ENCODE assay signal across 11 cellular contexts in the genomic region with DNA sequence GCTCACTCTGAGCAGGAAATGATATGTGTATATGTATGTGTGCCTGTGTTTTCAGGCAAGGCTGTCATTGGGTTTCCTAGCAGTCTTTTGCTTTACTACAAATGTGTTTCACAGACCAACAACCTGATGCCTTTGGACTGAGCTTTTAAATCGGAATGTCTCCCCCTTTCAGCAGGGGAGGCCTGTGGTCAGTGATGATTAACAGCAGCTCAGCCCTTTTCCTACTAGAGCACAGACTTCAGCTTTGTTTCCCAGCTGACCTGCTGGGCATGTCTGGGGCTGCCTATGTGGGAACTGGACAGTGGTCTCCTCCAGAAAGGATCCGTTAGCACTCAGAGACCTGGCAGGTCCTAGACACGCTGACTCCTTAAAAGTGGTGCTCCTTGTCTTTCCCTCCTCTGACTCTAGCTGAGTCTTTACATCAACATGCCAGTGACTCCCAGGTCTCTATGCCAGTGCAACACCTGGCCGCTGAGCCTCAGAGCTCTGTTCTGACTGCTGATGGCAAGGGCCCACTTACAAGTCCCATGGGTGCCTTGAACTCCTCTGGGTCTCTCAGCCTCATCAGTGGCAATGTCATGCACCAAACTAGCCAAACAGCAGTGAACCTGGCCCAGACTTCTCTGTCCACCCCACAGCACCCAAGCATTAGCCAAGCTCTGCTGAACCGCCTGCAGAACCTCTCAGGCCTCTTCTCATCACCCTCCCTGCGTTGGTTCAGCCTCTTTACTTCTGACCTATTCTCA. TPM values are rescaled to one million over a fixed set of nuclear protein-coding genes. Genes with fewer than 3 reads are reported as not detected.
DNase-seq lines count a peak whose midpoint lies in the region; ATAC-seq, FAIRE-seq and TF ChIP-seq lines count a peak whose summit lies in the region.
"Had no signal": no experiment of that assay in that cellular context is flagged by ENCODE, and none has a peak within 500 bp of the region (broad histone marks: within the 10 kb centered on the region; RNA-seq: fewer than 3 reads in every experiment).

No MANE protein-coding gene starts in this region.

- peaks cover 98% of the 10 kb centered on the region for H3K79me2 ChIP-seq in astrocyte (ENCODE audit: insufficient read depth, low read length)

- FAIRE-seq in astrocyte (lab: Jason Lieb, UNC), result peak; percentile 76
- FAIRE-seq: pancreas had no signal

- no peak overlapping the region for H2AFZ ChIP-seq in astrocyte (ENCODE audit: low read depth, low read length)

- intact Hi-C loops in left colon (cut with DNase I, micrococcal nuclease), result no loop called here

- H3K9me3 ChIP-seq in astrocyte (ENCODE audit: insufficient read depth, low read depth, low read length) (no peaks in the 10 kb centered on the region), subcutaneous abdominal adipose tissue (ENCODE audit: control insufficient read depth in 5 of 5, low read length in 5 of 5) (no peaks in the 10 kb centered on the region)
- H3K9me3 ChIP-seq: pancreas had no signal

- H3K9me3 Mint-ChIP-seq in activated naive CD4-positive, alpha-beta T cell treated with anti-CD3 and anti-CD28 coated beads, Interleukin-2, amount 50 U/mL, for 24 hours, result no peaks in the 10 kb centered on the region
- no peaks in the 10 kb centered on the region for H3K9me3 Mint-ChIP-seq in astrocyte (ENCODE audit: unreplicated experiment)

- TF ChIP-seq CTCF in astrocyte (IDR thresholded peaks at IDR 0.05; ENCODE audit: insufficient read depth, low read depth, low read length), result no peak

- peak overlapping the region; percentile 66 for H3K4me2 ChIP-seq in astrocyte (ENCODE audit: low read length)

- peaks cover 87% of the 10 kb centered on the region for H3K4me1 Mint-ChIP-seq in activated naive CD4-positive, alpha-beta T cell treated with anti-CD3 and anti-CD28 coated beads, Interleukin-2, amount 50 U/mL, for 24 hours
- peaks cover 76% of the 10 kb centered on the region for H3K4me1 Mint-ChIP-seq in astrocyte (ENCODE audit: low read depth, unreplicated experiment)

- no peak for DNase-seq in activated naive CD4-positive, alpha-beta T cell (lab: John Stamatoyannopoulos, UW)
- DNase-seq in astrocyte (ENCODE audit: low read depth) (peak; percentile 97), kidney tubule cell (ENCODE audit: low spot score) (peak; percentile 85), left colon (no peak)
- no peak for DNase-seq in activated CD4-positive, alpha-beta T cell treated with anti-CD3 and anti-CD28 coated beads for 48 hours
- no peak for DNase-seq in activated CD4-positive, CD25-positive, alpha-beta regulatory T cell (lab: John Stamatoyannopoulos, UW)
- DNase-seq: NCI-H2029; pancreas; stimulated activated naive CD8-positive, alpha-beta T cell treated with anti-CD3 and anti-CD28 coated beads, Interleukin-15, Interleukin-2, amounts not matched to agents 100 U/mL and 50 U/mL, for 24 hours had no signal

- peak overlapping the region; percentile 72 for H3K9ac ChIP-seq in astrocyte (ENCODE audit: low read length)
- peak overlapping the region in 3 of 5 donors; percentile 15 to 60 (median 34) for H3K9ac ChIP-seq in subcutaneous abdominal adipose tissue (ENCODE audit: low read length in 5 of 5)

- peaks cover 15% of the 10 kb centered on the region for H3K36me3 Mint-ChIP-seq in activated naive CD4-positive, alpha-beta T cell treated with anti-CD3 and anti-CD28 coated beads, Interleukin-2, amount 50 U/mL, for 24 hours
- peaks cover 27% of the 10 kb centered on the region for H3K36me3 Mint-ChIP-seq in astrocyte (ENCODE audit: low read depth, unreplicated experiment)

- H3K4me3 Mint-ChIP-seq in activated naive CD4-positive, alpha-beta T cell treated with anti-CD3 and anti-CD28 coated beads, Interleukin-2, amount 50 U/mL, for 24 hours, result no peak overlapping the region
- peak overlapping the region; percentile 66 for H3K4me3 Mint-ChIP-seq in astrocyte (ENCODE audit: unreplicated experiment)

- H3K4me3 ChIP-seq in astrocyte (ENCODE audit: insufficient read depth, low read depth, low read length) (peak overlapping the region; percentile 35), subcutaneous abdominal adipose tissue (ENCODE audit: low read depth in 1 of 5, low read length in 5 of 5) (no peak overlapping the region)
- H3K4me3 ChIP-seq: pancreas had no signal

- H3K27me3 ChIP-seq in astrocyte (ENCODE audit: insufficient read depth, low read length) (no peaks in the 10 kb centered on the region), subcutaneous abdominal adipose tissue (ENCODE audit: control insufficient read depth in 5 of 5, insufficient read depth in 4 of 5, low read length in 5 of 5) (no peaks in the 10 kb centered on the region)
- H3K27me3 ChIP-seq: pancreas had no signal

- H3K4me1 ChIP-seq in astrocyte (ENCODE audit: insufficient read depth, low read length) (peaks cover 61% of the 10 kb centered on the region), subcutaneous abdominal adipose tissue (ENCODE audit: control insufficient read depth in 5 of 5, insufficient read depth in 5 of 5, low read length in 5 of 5) (peaks cover 6 to 76% (median 66%) of the 10 kb centered on the region in 5 donors)

- H3K27ac ChIP-seq in astrocyte (ENCODE audit: low read depth, low read length) (peak overlapping the region; percentile 95), subcutaneous abdominal adipose tissue (ENCODE audit: low read depth, low read length) (no peak overlapping the region)
- H3K27ac ChIP-seq: pancreas had no signal

- no peak for ATAC-seq in left colon

- peak overlapping the region; percentile 36 for H3K27ac Mint-ChIP-seq in activated naive CD4-positive, alpha-beta T cell treated with anti-CD3 and anti-CD28 coated beads, Interleukin-2, amount 50 U/mL, for 24 hours
- peak overlapping the region; percentile 98 for H3K27ac Mint-ChIP-seq in astrocyte (ENCODE audit: unreplicated experiment)

- H4K20me1 ChIP-seq in astrocyte (ENCODE audit: insufficient read depth, low read length), result peaks cover 81% of the 10 kb centered on the region

- no peaks in the 10 kb centered on the region for H3K27me3 Mint-ChIP-seq in activated naive CD4-positive, alpha-beta T cell treated with anti-CD3 and anti-CD28 coated beads, Interleukin-2, amount 50 U/mL, for 24 hours
- H3K27me3 Mint-ChIP-seq in astrocyte (ENCODE audit: low read depth, unreplicated experiment), result no peaks in the 10 kb centered on the region

- H3K36me3 ChIP-seq in astrocyte (ENCODE audit: insufficient read depth, low read length) (peaks cover 12% of the 10 kb centered on the region), subcutaneous abdominal adipose tissue (ENCODE audit: control insufficient read depth in 5 of 5, insufficient read depth in 5 of 5, low read length in 5 of 5) (peaks cover 4 to 35% (median 21%) of the 10 kb centered on the region in 5 donors)

RNA-seq across cellular contexts. Expression of a gene that starts 7.7 kb away (rescaled TPM):
- total RNA-seq in astrocyte (121 and 143 TPM in 2 replicates), left colon (100 to 1,000 TPM; 212 to 216 TPM)

RNA-seq across cellular contexts. Expression of a gene that starts 55.9 kb away (rescaled TPM):
- total RNA-seq in astrocyte (not detected in 2 replicates), left colon (under 1 TPM in 1 of 2 donors, not detected in 1; 0.08 TPM)
- total RNA-seq: pancreas had no signal

Comparison
In these comparisons a context has a peak if more than half of its experiments do, and no peak if none do; other contexts are left out.
1. DNase-seq: peak in astrocyte (single experiment) and kidney tubule cell (single experiment); none in activated naive CD4-positive, alpha-beta T cell (0 of 4), left colon (0 of 2), activated CD4-positive, alpha-beta T cell treated with anti-CD3 and anti-CD28 coated beads for 48 hours (single experiment) and activated CD4-positive, CD25-positive, alpha-beta regulatory T cell (0 of 4).